ENCODE assay signal across 8 cellular contexts in genomic region chr19:3670258-3670795, GRCh38. TPM values are rescaled to one million over a fixed set of nuclear protein-coding genes. Genes with fewer than 3 reads are reported as not detected.
DNase-seq lines count a peak whose midpoint lies in the region; ATAC-seq and TF ChIP-seq lines count a peak whose summit lies in the region.

No MANE protein-coding gene starts in this region.

- intact Hi-C loops in Right ventricle myocardium inferior (cut with DNase I): no loop called here

- no peak overlapping the region for H3K23ac ChIP-seq in trophoblast cell (ENCODE audit: low read length)

- TF ChIP-seq CTCF in AG09319 (IDR thresholded peaks at IDR 0.05; ENCODE audit: low read depth, low read length) (no peak), WERI-Rb-1 (IDR thresholded peaks at IDR 0.05; ENCODE audit: low read depth, low read length) (no peak)

- H3K14ac ChIP-seq in trophoblast cell (ENCODE audit: low read length): peak overlapping the region; percentile 61

- H4K91ac ChIP-seq in trophoblast cell (ENCODE audit: low read depth, low read length): peak overlapping the region; percentile 72

- no peak overlapping the region for H3K4me2 ChIP-seq in trophoblast cell (ENCODE audit: low read length)

- H3K79me2 ChIP-seq in trophoblast cell (ENCODE audit: control insufficient read depth, insufficient read depth, low read length, poor library complexity): peaks cover 5% of the 10 kb centered on the region

- H3K36me3 ChIP-seq in WERI-Rb-1: peaks cover 22% of the 10 kb centered on the region
- peaks cover 9 to 10% of the 10 kb centered on the region in 2 experiments for H3K36me3 ChIP-seq in trophoblast cell (ENCODE audit: control insufficient read depth in 1 of 2, insufficient read depth in 2 of 2, low read length in 2 of 2)
- H3K36me3 ChIP-seq in MG63: no peaks in the 10 kb centered on the region

- peak overlapping the region; percentile 27 for H4K12ac ChIP-seq in trophoblast cell (ENCODE audit: low read depth, low read length)

- no peak overlapping the region for H3K9ac ChIP-seq in trophoblast cell (ENCODE audit: low read length)

- peak overlapping the region; percentile 82 for H3K18ac ChIP-seq in trophoblast cell (ENCODE audit: low read length)

- ATAC-seq in Right ventricle myocardium inferior (peak; percentile 85), HG03442 (IDR thresholded peaks at IDR 0.05; ENCODE audit: unreplicated experiment) (no peak)

- H2BK120ac ChIP-seq in trophoblast cell (ENCODE audit: insufficient read depth, low read length, poor library complexity): peak overlapping the region; percentile 28

- peak overlapping the region; percentile 60 for H2BK12ac ChIP-seq in trophoblast cell (ENCODE audit: low read length)

- peak overlapping the region; percentile 38 for H2BK5ac ChIP-seq in trophoblast cell (ENCODE audit: low read depth, low read length, poor library complexity)

- H3K79me1 ChIP-seq in trophoblast cell (ENCODE audit: low read length): peaks cover 16% of the 10 kb centered on the region

- peak overlapping the region; percentile 61 for H3K4ac ChIP-seq in trophoblast cell (ENCODE audit: low read depth, low read length)

- DNase-seq in AG09319 (ENCODE audit: extremely low read depth, low read depth) (peak; percentile 84), WERI-Rb-1 (peak; percentile 82), Right ventricle myocardium inferior (ENCODE audit: missing footprints) (peak; percentile 84), trophoblast cell (peak; percentile 45 to 66), NAMALWA (ENCODE audit: low spot score) (no peak), NCI-H2107 treated with DMSO at 0.1 percent for 48 hours (lab: John Stamatoyannopoulos, UW; ENCODE audit: unreplicated experiment) (no peak), MG63 (no peak)

- H3K27me3 ChIP-seq in WERI-Rb-1 (ENCODE audit: insufficient read depth, low read depth, severe bottlenecking) (no peaks in the 10 kb centered on the region), trophoblast cell (ENCODE audit: insufficient read depth, low read length) (no peaks in the 10 kb centered on the region), MG63 (no peaks in the 10 kb centered on the region)

- H3K4me1 ChIP-seq in trophoblast cell (ENCODE audit: control insufficient read depth in 1 of 2, insufficient read depth in 2 of 2, low read length in 2 of 2): peaks cover 17 to 32% of the 10 kb centered on the region in 2 experiments

- no peak overlapping the region for H3K4me3 ChIP-seq in WERI-Rb-1 (ENCODE audit: low read depth, low read length)
- H3K4me3 ChIP-seq in trophoblast cell (ENCODE audit: low read depth, low read length): no peak overlapping the region
- H3K4me3 ChIP-seq in MG63: no peak overlapping the region

- WGBS in trophoblast cell (ENCODE audit: extremely low coverage, insufficient coverage, insufficient read length): no CpG with 5 or more reads among the region's 17 CpGs

- H3K9me3 ChIP-seq in WERI-Rb-1 (ENCODE audit: severe bottlenecking) (no peaks in the 10 kb centered on the region), trophoblast cell (ENCODE audit: insufficient read depth, low read depth, low read length) (peaks cover 2% of the 10 kb centered on the region), MG63 (no peaks in the 10 kb centered on the region)

- H3K27ac ChIP-seq in WERI-Rb-1 (peak overlapping the region; percentile 74), trophoblast cell (ENCODE audit: low read depth, low read length) (peak overlapping the region; percentile 49)

- no peak overlapping the region for H2AFZ ChIP-seq in trophoblast cell (ENCODE audit: insufficient read depth, low read length, poor library complexity)

- H4K8ac ChIP-seq in trophoblast cell (ENCODE audit: low read depth, low read length): peak overlapping the region; percentile 49

- peak overlapping the region; percentile 44 for H2AK5ac ChIP-seq in trophoblast cell (ENCODE audit: low read length)

RNA-seq across cellular contexts. Expression of gene PIP5K1C, which starts 29.9 kb away (rescaled TPM):
- total RNA-seq in Right ventricle myocardium inferior: 34.7 TPM
- polyA plus RNA-seq in trophoblast cell (2013): 36.1 and 36.6 TPM in 2 replicates
- 2.8 and 5.6 TPM in 2 replicates for total RNA-seq in MG63 (2014; rRNA removed; shearing (Covaris generic); ENCODE audit: low replicate concordance)

RNA-seq across cellular contexts. Expression of gene TJP3, which starts 37.9 kb away (rescaled TPM):
- 0.62 TPM for total RNA-seq in Right ventricle myocardium inferior
- 117 and 137 TPM in 2 replicates for polyA plus RNA-seq in trophoblast cell (2013)
- not detected in 2 replicates for total RNA-seq in MG63 (2014; rRNA removed; shearing (Covaris generic); ENCODE audit: low replicate concordance)

RNA-seq across cellular contexts. Expression of gene CACTIN, which starts 43.7 kb away (rescaled TPM):
- total RNA-seq in Right ventricle myocardium inferior: 12.6 TPM
- 25.6 and 26.4 TPM in 2 replicates for polyA plus RNA-seq in trophoblast cell (2013)
- total RNA-seq in MG63 (2014; rRNA removed; shearing (Covaris generic); ENCODE audit: low replicate concordance): 13.1 and 25.3 TPM in 2 replicates

Comparison
In these comparisons a context has a peak if more than half of its experiments do, and no peak if none do; other contexts are left out.
1. DNase-seq: peak in AG09319 (single experiment), WERI-Rb-1 (single experiment), Right ventricle myocardium inferior (single experiment) and trophoblast cell (2 of 2); none in NAMALWA (single experiment), NCI-H2107 treated with DMSO at 0.1 percent for 48 hours (single experiment) and MG63 (single experiment).